In genomic region chr2:158359846-158360245, GRCh38 we compare ENCODE assay signal across 13 cellular contexts.
A peak's percentile ranks its signal among the peaks of the same experiment; 100 is the strongest.
DNase-seq lines count a peak whose midpoint lies in the region; ATAC-seq, FAIRE-seq and TF ChIP-seq lines count a peak whose summit lies in the region.
"Had no signal": no experiment of that assay in that cellular context is flagged by ENCODE, and none has a peak within 500 bp of the region (broad histone marks: within the 10 kb centered on the region; RNA-seq: fewer than 3 reads in every experiment).

No MANE protein-coding gene starts in this region.

- no peak overlapping the region for H2AFZ ChIP-seq in GM12878 (ENCODE audit: control insufficient read depth, low read depth, low read length)

- POLR2A ChIA-PET in GM12878 (lab: Charles Lee), result no interaction called here
- POLR2A ChIA-PET in naive thymus-derived CD4-positive, alpha-beta T cell (lab: Charles Lee), result no interaction called here

- H3K4me1 ChIP-seq in GM12878 (ENCODE audit: control insufficient read depth, insufficient read depth, low read length) (no peaks in the 10 kb centered on the region), aorta (ENCODE audit: control insufficient read depth in 1 of 2, insufficient read depth in 2 of 2, low read length in 2 of 2) (no peaks in the 10 kb centered on the region)
- no peaks in the 10 kb centered on the region for H3K4me1 ChIP-seq in naive thymus-derived CD4-positive, alpha-beta T cell (ENCODE audit: control insufficient read depth in 2 of 2, insufficient read depth in 2 of 2, low read length in 2 of 2)

- in situ Hi-C loops in KBM-7 (cut with MboI; ENCODE audit: low pct_unique_long_range_greater_than_20kb, low sequenced_read_pairs), result no loop called here
- in situ Hi-C loops in GM12878 (cut with MboI), result no loop called here

- H3K4me3 ChIP-seq in GM12878, result no peak overlapping the region
- H3K4me3 ChIP-seq in aorta (ENCODE audit: low read length in 2 of 2), result no peak overlapping the region
- H3K4me3 ChIP-seq in naive thymus-derived CD4-positive, alpha-beta T cell (ENCODE audit: low read length), result no peak overlapping the region

- no peaks in the 10 kb centered on the region for H3K79me2 ChIP-seq in GM12878 (ENCODE audit: control insufficient read depth, insufficient read depth, low read length)

- SMC1A ChIA-PET in GM12878 (lab: Charles Lee; ENCODE audit: uncharacterized antibody, unreplicated experiment), result no interaction called here

- DNase-seq in activated naive CD8-positive, alpha-beta T cell treated with anti-CD3 and anti-CD28 coated beads for 36 hours, result peak; percentile 3
- DNase-seq in activated naive CD8-positive, alpha-beta T cell treated with anti-CD3 and anti-CD28 coated beads, Interleukin-2, amount 50 U/mL, for 24 hours, result no peak
- peak; percentile 25 for DNase-seq in KBM-7
- DNase-seq in GM12878 (ENCODE audit: low read depth, low spot score), result no peak
- DNase-seq in stimulated activated CD4-positive, alpha-beta T cell treated with anti-CD3 and anti-CD28 coated beads, Interleukin-4, amount 100 ng/mL, for 24 hours, result peak; percentile 4
- DNase-seq in aorta, result no peak
- DNase-seq in naive thymus-derived CD4-positive, alpha-beta T cell, result no peak
- DNase-seq: activated T-cell treated with anti-CD3 and anti-CD28 coated beads, Interleukin-2, amount 50 U/mL, for 1 hour; AML-193; NCI-H1930; occipital lobe had no signal

- 18% methylated on average over 4 of the region's 4 CpGs for WGBS in GM12878 (ENCODE audit: insufficient coverage, insufficient replicate concordance, low lambda C conversion rate, missing lambda C conversion rate)
- WGBS in aorta, 2 donors, result 60 to 79% methylated on average over 4 of the region's 4 CpGs

- H3K9ac ChIP-seq in GM12878 (ENCODE audit: control insufficient read depth, insufficient read depth, low read length), result no peak overlapping the region

- FAIRE-seq in GM12878 (lab: Jason Lieb, UNC), result no peak

- intact Hi-C loops in GM12878 (cut with micrococcal nuclease; ENCODE audit: unreplicated experiment), result no loop called here
- intact Hi-C loops in aorta (cut with DNase I), result no loop called here
- intact Hi-C loops in naive thymus-derived CD4-positive, alpha-beta T cell (cut with micrococcal nuclease), result no loop called here

- H3K27ac ChIP-seq in GM12878 (ENCODE audit: control insufficient read depth, insufficient read depth), result no peak overlapping the region
- H3K27ac ChIP-seq in aorta (ENCODE audit: low read depth in 1 of 2, low read length in 2 of 2), result no peak overlapping the region
- no peak overlapping the region for H3K27ac ChIP-seq in naive thymus-derived CD4-positive, alpha-beta T cell (ENCODE audit: low read depth, low read length)

- RAD21 ChIA-PET in GM12878 (lab: Charles Lee; ENCODE audit: unreplicated experiment), result interaction anchor here (0.6 kb wide), 1 partner anchor 825 kb away, joined by 3 read pairs; no protein-coding TSS in a partner anchor

- TF ChIP-seq RAD21 in GM12878 (IDR thresholded peaks at IDR 0.05; ENCODE audit: insufficient read depth, low read depth, low read length), result no peak

- BruUV-seq in GM12878 (replicated peaks; lab: Mats Ljungman, UMichigan), result no TSS peak

- H3K36me3 Mint-ChIP-seq in activated naive CD8-positive, alpha-beta T cell treated with anti-CD3 and anti-CD28 coated beads for 36 hours, result no peaks in the 10 kb centered on the region
- no peaks in the 10 kb centered on the region for H3K36me3 Mint-ChIP-seq in activated naive CD8-positive, alpha-beta T cell treated with anti-CD3 and anti-CD28 coated beads, Interleukin-2, amount 50 U/mL, for 24 hours (ENCODE audit: low read depth)
- peaks cover 0 to 3% (median 0%) of the 10 kb centered on the region in 5 donors for H3K36me3 Mint-ChIP-seq in naive thymus-derived CD4-positive, alpha-beta T cell

- H3K27me3 Mint-ChIP-seq in activated naive CD8-positive, alpha-beta T cell treated with anti-CD3 and anti-CD28 coated beads for 36 hours, result no peaks in the 10 kb centered on the region
- no peaks in the 10 kb centered on the region for H3K27me3 Mint-ChIP-seq in activated naive CD8-positive, alpha-beta T cell treated with anti-CD3 and anti-CD28 coated beads, Interleukin-2, amount 50 U/mL, for 24 hours
- H3K27me3 Mint-ChIP-seq in naive thymus-derived CD4-positive, alpha-beta T cell, result no peaks in the 10 kb centered on the region

- CTCF ChIA-PET in GM12878 (lab: Yijun Ruan, JAX), result no interaction called here
- CTCF ChIA-PET in naive thymus-derived CD4-positive, alpha-beta T cell (lab: Charles Lee), result interaction anchor here (0.7 kb wide), 1 partner anchor 141 kb away, joined by 5 read pairs; no protein-coding TSS in a partner anchor

- H3K27me3 ChIP-seq in GM12878 (replicated peaks in 1 of 2; ENCODE audit: control insufficient read depth in 2 of 2, insufficient read depth in 2 of 2, low read length in 1 of 2) (no peaks in the 10 kb centered on the region), aorta (ENCODE audit: control insufficient read depth in 1 of 2, insufficient read depth in 2 of 2, low read length in 1 of 2) (no peaks in the 10 kb centered on the region)
- H3K27me3 ChIP-seq in naive thymus-derived CD4-positive, alpha-beta T cell (ENCODE audit: control insufficient read depth in 2 of 2, insufficient read depth in 2 of 2, low read length in 2 of 2), result no peaks in the 10 kb centered on the region

- no peaks in the 10 kb centered on the region for H3K9me3 ChIP-seq in GM12878 (replicated peaks; ENCODE audit: control insufficient read depth, insufficient read depth, low read length)
- H3K9me3 ChIP-seq in aorta (ENCODE audit: control insufficient read depth, low read length), result no peaks in the 10 kb centered on the region
- H3K9me3 ChIP-seq in naive thymus-derived CD4-positive, alpha-beta T cell (ENCODE audit: control insufficient read depth in 2 of 3, low read length in 3 of 3), result no peaks in the 10 kb centered on the region

- no peak overlapping the region for H3K4me2 ChIP-seq in GM12878 (ENCODE audit: control insufficient read depth, insufficient read depth)

- no peak for TF ChIP-seq EP300 in GM12878 (IDR thresholded peaks at IDR 0.05; ENCODE audit: borderline replicate concordance in 1 of 2, control insufficient read depth in 1 of 2, low read depth in 2 of 2, low read length in 2 of 2)

- H4K20me1 ChIP-seq in GM12878 (ENCODE audit: control insufficient read depth, insufficient read depth), result no peaks in the 10 kb centered on the region

- no peak for ATAC-seq in activated naive CD8-positive, alpha-beta T cell treated with anti-CD3 and anti-CD28 coated beads, Interleukin-2, amount 50 U/mL, for 24 hours
- ATAC-seq in GM12878 (peak; percentile 85), aorta (ENCODE audit: low FRiP score) (no peak), GM21367 (IDR thresholded peaks at IDR 0.05; ENCODE audit: unreplicated experiment) (no peak)
- ATAC-seq in naive thymus-derived CD4-positive, alpha-beta T cell, result no peak
- ATAC-seq: SK-N-SH treated with all-trans-retinoic acid at 6 μM for 48 hours had no signal

- TF ChIP-seq CTCF in GM12878 (IDR thresholded peaks at IDR 0.05 in 2 of 3, conservative IDR thresholded peaks at IDR 0.05 in 1 of 3; ENCODE audit: control insufficient read depth in 2 of 3, extremely low read depth in 1 of 3, insufficient read depth in 1 of 3, low read depth in 3 of 3, low read length in 3 of 3), result no peak

- H3K36me3 ChIP-seq in GM12878 (ENCODE audit: control insufficient read depth in 2 of 2, insufficient read depth in 2 of 2, low read length in 1 of 2) (no peaks in the 10 kb centered on the region), aorta (ENCODE audit: control insufficient read depth in 1 of 2, insufficient read depth in 2 of 2, low read length in 1 of 2) (no peaks in the 10 kb centered on the region)
- no peaks in the 10 kb centered on the region for H3K36me3 ChIP-seq in naive thymus-derived CD4-positive, alpha-beta T cell (ENCODE audit: control insufficient read depth in 2 of 3, insufficient read depth in 3 of 3, low read length in 3 of 3)

- peaks cover 15% of the 10 kb centered on the region for H3K9me3 Mint-ChIP-seq in activated naive CD8-positive, alpha-beta T cell treated with anti-CD3 and anti-CD28 coated beads for 36 hours
- peaks cover 6% of the 10 kb centered on the region for H3K9me3 Mint-ChIP-seq in activated naive CD8-positive, alpha-beta T cell treated with anti-CD3 and anti-CD28 coated beads, Interleukin-2, amount 50 U/mL, for 24 hours
- H3K9me3 Mint-ChIP-seq in naive thymus-derived CD4-positive, alpha-beta T cell, result peaks cover 0 to 17% (median 6%) of the 10 kb centered on the region in 11 donors

- no peaks in the 10 kb centered on the region for H3K4me1 Mint-ChIP-seq in activated naive CD8-positive, alpha-beta T cell treated with anti-CD3 and anti-CD28 coated beads for 36 hours
- no peaks in the 10 kb centered on the region for H3K4me1 Mint-ChIP-seq in activated naive CD8-positive, alpha-beta T cell treated with anti-CD3 and anti-CD28 coated beads, Interleukin-2, amount 50 U/mL, for 24 hours
- H3K4me1 Mint-ChIP-seq in naive thymus-derived CD4-positive, alpha-beta T cell, result peaks cover 0 to 3% (median 0%) of the 10 kb centered on the region in 7 donors

- H3K4me3 Mint-ChIP-seq in activated naive CD8-positive, alpha-beta T cell treated with anti-CD3 and anti-CD28 coated beads for 36 hours, result no peak overlapping the region
- H3K4me3 Mint-ChIP-seq in activated naive CD8-positive, alpha-beta T cell treated with anti-CD3 and anti-CD28 coated beads, Interleukin-2, amount 50 U/mL, for 24 hours, result no peak overlapping the region
- no peak overlapping the region for H3K4me3 Mint-ChIP-seq in naive thymus-derived CD4-positive, alpha-beta T cell

- TF ChIP-seq POLR2A in GM12878 (IDR thresholded peaks at IDR 0.05; ENCODE audit: low read depth, low read length), result no peak

- H3K27ac Mint-ChIP-seq in activated naive CD8-positive, alpha-beta T cell treated with anti-CD3 and anti-CD28 coated beads for 36 hours, result no peak overlapping the region
- H3K27ac Mint-ChIP-seq in activated naive CD8-positive, alpha-beta T cell treated with anti-CD3 and anti-CD28 coated beads, Interleukin-2, amount 50 U/mL, for 24 hours, result no peak overlapping the region
- H3K27ac Mint-ChIP-seq in naive thymus-derived CD4-positive, alpha-beta T cell, result no peak overlapping the region

TF ChIP-seq in GM12878, 131 proteins besides CTCF, POLR2A, EP300 and RAD21 (continues in another document):
- peak; percentile 57 for TF ChIP-seq FOXK2 (IDR thresholded peaks at IDR 0.05)

Comparison
In these comparisons a context has a peak if more than half of its experiments do, and no peak if none do; other contexts are left out.
1. DNase-seq: peak in activated naive CD8-positive, alpha-beta T cell treated with anti-CD3 and anti-CD28 coated beads for 36 hours (single experiment), KBM-7 (single experiment) and stimulated activated CD4-positive, alpha-beta T cell treated with anti-CD3 and anti-CD28 coated beads, Interleukin-4, amount 100 ng/mL, for 24 hours (single experiment); none in activated naive CD8-positive, alpha-beta T cell treated with anti-CD3 and anti-CD28 coated beads, Interleukin-2, amount 50 U/mL, for 24 hours (single experiment), GM12878 (single experiment), aorta (0 of 2) and naive thymus-derived CD4-positive, alpha-beta T cell (0 of 9).